ENCODE assay signal across 8 cellular contexts in the genomic region with DNA sequence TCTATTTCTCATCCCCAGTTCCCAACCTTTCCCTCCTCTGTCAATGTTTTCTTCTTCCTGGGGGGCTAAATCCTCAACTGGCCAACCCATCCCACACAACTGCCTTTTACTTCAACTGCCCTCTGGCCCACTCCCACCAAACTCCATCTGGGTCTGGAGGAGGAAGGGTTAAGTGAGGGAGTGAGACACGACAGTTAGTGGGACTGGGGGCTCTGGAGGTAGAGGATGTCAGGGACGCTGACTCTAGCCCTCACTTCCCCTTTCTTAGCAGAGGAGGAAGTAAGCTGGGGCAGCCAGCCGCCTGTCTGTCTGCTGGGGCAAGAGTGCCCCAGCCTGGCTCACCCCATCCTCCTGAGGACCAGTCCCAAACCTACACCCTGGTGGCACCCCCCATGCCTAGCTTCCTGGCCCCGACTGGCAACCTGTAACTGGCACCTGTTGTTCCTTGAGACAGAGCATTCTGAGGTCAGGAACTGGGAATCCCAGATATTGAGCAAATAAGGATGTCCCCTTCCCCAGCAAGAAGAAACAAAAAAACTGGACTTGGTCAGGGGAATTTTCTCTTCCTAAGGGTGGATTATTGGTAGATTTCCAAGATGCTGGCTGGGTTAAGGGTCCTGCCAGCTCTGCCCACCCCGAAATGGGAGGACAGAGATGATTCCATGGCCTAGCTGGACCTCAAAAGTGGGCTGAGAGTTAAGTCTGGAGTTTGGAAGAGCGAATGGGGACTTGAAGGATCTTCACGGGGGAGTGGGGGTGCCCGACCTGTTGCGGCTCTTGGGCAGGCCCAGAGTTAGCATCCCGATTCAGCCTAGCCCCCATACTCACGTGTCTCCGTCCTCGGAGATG. TPM values are rescaled to one million over a fixed set of nuclear protein-coding genes. Genes with fewer than 3 reads are reported as not detected.
DNase-seq lines count a peak whose midpoint lies in the region; ATAC-seq and TF ChIP-seq lines count a peak whose summit lies in the region.

No MANE protein-coding gene starts in this region.

- peaks cover 54% of the 10 kb centered on the region for H3K4me1 Mint-ChIP-seq in CD14-positive monocyte
- H3K4me1 Mint-ChIP-seq in activated naive CD8-positive, alpha-beta T cell treated with anti-CD3 and anti-CD28 coated beads, Interleukin-2, amount 50 U/mL, for 24 hours, result peaks cover 60% of the 10 kb centered on the region

- TF ChIP-seq CTCF in CD14-positive monocyte (IDR thresholded peaks at IDR 0.05), result no peak

- H3K4me3 ChIP-seq in iPS-15b (ENCODE audit: low read depth, low read length), result peak overlapping the region; percentile 82

- DNase-seq in CD14-positive monocyte (ENCODE audit: low spot score), result peak; percentile 91
- peak; percentile 6 for DNase-seq in NCI-H128 (lab: John Stamatoyannopoulos, UW; ENCODE audit: unreplicated experiment)
- DNase-seq in activated naive CD8-positive, alpha-beta T cell treated with anti-CD3 and anti-CD28 coated beads, Interleukin-2, amount 50 U/mL, for 24 hours, result peak; percentile 56
- DNase-seq in stimulated activated CD4-positive, alpha-beta T cell treated with anti-CD3 and anti-CD28 coated beads, Interleukin-4, amount 100 ng/mL, for 1 hour, result peak; percentile 33
- DNase-seq in superior temporal gyrus (ENCODE audit: extremely low spot score), result no peak
- DNase-seq in DMS79 treated with DMSO at 0.1 percent for 48 hours (lab: John Stamatoyannopoulos, UW), result no peak

- peaks cover 27% of the 10 kb centered on the region for H3K4me1 ChIP-seq in iPS-15b (ENCODE audit: control insufficient read depth, insufficient read depth, low read length)

- peak overlapping the region; percentile 99 for H3K4me3 Mint-ChIP-seq in CD14-positive monocyte
- peak overlapping the region; percentile 96 for H3K4me3 Mint-ChIP-seq in activated naive CD8-positive, alpha-beta T cell treated with anti-CD3 and anti-CD28 coated beads, Interleukin-2, amount 50 U/mL, for 24 hours

- peaks cover 33 to 42% of the 10 kb centered on the region in 2 donors for H3K36me3 Mint-ChIP-seq in CD14-positive monocyte
- H3K36me3 Mint-ChIP-seq in activated naive CD8-positive, alpha-beta T cell treated with anti-CD3 and anti-CD28 coated beads, Interleukin-2, amount 50 U/mL, for 24 hours (ENCODE audit: low read depth), result peaks cover 18% of the 10 kb centered on the region

- H3K9ac ChIP-seq in iPS-15b (ENCODE audit: low read depth, low read length), result peak overlapping the region; percentile 47

- peaks cover 12 to 20% (median 17%) of the 10 kb centered on the region in 3 donors for H3K27me3 Mint-ChIP-seq in CD14-positive monocyte (ENCODE audit: low read depth in 3 of 3)
- H3K27me3 Mint-ChIP-seq in activated naive CD8-positive, alpha-beta T cell treated with anti-CD3 and anti-CD28 coated beads, Interleukin-2, amount 50 U/mL, for 24 hours, result peaks cover 10% of the 10 kb centered on the region

- no peaks in the 10 kb centered on the region for H3K9me3 Mint-ChIP-seq in CD14-positive monocyte
- H3K9me3 Mint-ChIP-seq in activated naive CD8-positive, alpha-beta T cell treated with anti-CD3 and anti-CD28 coated beads, Interleukin-2, amount 50 U/mL, for 24 hours, result no peaks in the 10 kb centered on the region

- H3K9me3 ChIP-seq in iPS-15b (ENCODE audit: control insufficient read depth, insufficient read depth, low read length), result no peaks in the 10 kb centered on the region

- intact Hi-C loops in CD14-positive monocyte (cut with micrococcal nuclease), result loop anchor here (5.0 to 10.0 kb wide), 3 partner anchors 48 to 470 kb away; a partner anchor contains a TSS

- ATAC-seq in GM21367 (IDR thresholded peaks at IDR 0.05; ENCODE audit: unreplicated experiment), result peak; percentile 29
- peak; percentile 21 for ATAC-seq in activated naive CD8-positive, alpha-beta T cell treated with anti-CD3 and anti-CD28 coated beads, Interleukin-2, amount 50 U/mL, for 24 hours

- H3K27me3 ChIP-seq in iPS-15b (ENCODE audit: control insufficient read depth, insufficient read depth, low read length), result peaks cover 14% of the 10 kb centered on the region

- peaks cover 14% of the 10 kb centered on the region for H3K36me3 ChIP-seq in iPS-15b (ENCODE audit: control insufficient read depth, insufficient read depth, low read length)

- peak overlapping the region; percentile 98 to 100 (median 99) for H3K27ac Mint-ChIP-seq in CD14-positive monocyte
- H3K27ac Mint-ChIP-seq in activated naive CD8-positive, alpha-beta T cell treated with anti-CD3 and anti-CD28 coated beads, Interleukin-2, amount 50 U/mL, for 24 hours, result peak overlapping the region; percentile 94

RNA-seq across cellular contexts. Expression of a gene that starts 1.0 kb away (rescaled TPM):
- 10 to 100 TPM; 19.9 to 23.2 TPM for polyA plus RNA-seq in CD14-positive monocyte

RNA-seq across cellular contexts. Expression of a gene that starts 5.9 kb away (rescaled TPM):
- not detected for polyA plus RNA-seq in CD14-positive monocyte

RNA-seq across cellular contexts. Expression of a gene that starts 7.0 kb away (rescaled TPM):
- 10 to 100 TPM; 17.4 to 30.6 TPM for polyA plus RNA-seq in CD14-positive monocyte

RNA-seq across cellular contexts. Expression of a gene that starts 17.5 kb away (rescaled TPM):
- 100 to 1,000 TPM; 119 to 145 TPM for polyA plus RNA-seq in CD14-positive monocyte

RNA-seq across cellular contexts. Expression of a gene that starts 41.0 kb away (rescaled TPM):
- polyA plus RNA-seq in CD14-positive monocyte, result 10 to 100 TPM; 14.3 to 15.0 TPM

Comparison
In these comparisons a context has a peak if more than half of its experiments do, and no peak if none do; other contexts are left out.
1. DNase-seq: peak in CD14-positive monocyte (single experiment), NCI-H128 (single experiment), activated naive CD8-positive, alpha-beta T cell treated with anti-CD3 and anti-CD28 coated beads, Interleukin-2, amount 50 U/mL, for 24 hours (single experiment) and stimulated activated CD4-positive, alpha-beta T cell treated with anti-CD3 and anti-CD28 coated beads, Interleukin-4, amount 100 ng/mL, for 1 hour (single experiment); none in superior temporal gyrus (single experiment) and DMS79 treated with DMSO at 0.1 percent for 48 hours (single experiment).